15 cellular contexts compared by ENCODE assay signal in the genomic region with DNA sequence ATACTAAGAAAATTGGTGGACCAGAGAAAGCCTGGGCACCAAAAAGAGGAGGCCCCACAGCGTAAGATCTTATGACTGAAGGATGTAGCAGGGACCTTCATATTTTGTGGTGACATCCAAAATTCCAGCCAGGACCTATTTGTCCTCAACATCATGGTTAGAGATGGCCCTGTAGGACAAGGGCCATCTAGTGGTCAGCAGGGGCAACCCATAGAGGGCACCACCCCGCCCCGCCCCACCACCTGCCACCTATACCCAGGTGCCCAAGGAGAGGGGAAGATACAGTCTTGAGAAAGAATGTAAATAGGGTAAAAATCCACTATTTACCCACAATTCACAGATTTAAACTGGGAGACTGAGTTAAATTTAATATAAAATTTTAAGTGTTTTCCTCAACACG. TPM values are rescaled to one million over a fixed set of nuclear protein-coding genes. Genes with fewer than 3 reads are reported as not detected.
DNase-seq lines count a peak whose midpoint lies in the region; ATAC-seq and TF ChIP-seq lines count a peak whose summit lies in the region.
"Had no signal": no experiment of that assay in that cellular context is flagged by ENCODE, and none has a peak within 500 bp of the region (broad histone marks: within the 10 kb centered on the region; RNA-seq: fewer than 3 reads in every experiment).

No MANE protein-coding gene starts in this region.

- no peaks in the 10 kb centered on the region for H3K36me3 ChIP-seq in upper lobe of right lung

- H3K4me3 ChIP-seq in fibroblast of mammary gland (ENCODE audit: control insufficient read depth, low read depth, low read length): no peak overlapping the region
- no peak overlapping the region for H3K4me3 ChIP-seq in upper lobe of right lung

- TF ChIP-seq CTCF in fibroblast of mammary gland (conservative IDR thresholded peaks at IDR 0.05; ENCODE audit: control insufficient read depth, insufficient read depth, low read depth, low read length): peak; percentile 12
- TF ChIP-seq CTCF in upper lobe of right lung (IDR thresholded peaks at IDR 0.05): peak; percentile 28

- no peaks in the 10 kb centered on the region for H3K27me3 ChIP-seq in upper lobe of right lung

- peak; percentile 9 for DNase-seq in stimulated activated CD4-positive, alpha-beta T cell treated with anti-CD3 and anti-CD28 coated beads, Interleukin-15, amount 100 ng/mL, for 24 hours
- DNase-seq in stimulated activated CD4-positive, alpha-beta T cell treated with anti-CD3 and anti-CD28 coated beads, Interleukin-12 subunit alpha, Interleukin-12 subunit beta, amount 100 ng/mL, for 4 hours: no peak
- peak; percentile 15 for DNase-seq in NCI-H460 (ENCODE audit: extremely low read depth, low read depth)
- DNase-seq in fibroblast of mammary gland (ENCODE audit: low read depth): no peak
- no peak for DNase-seq in upper lobe of right lung
- no peak for DNase-seq in SIG-M5 treated with dmso at 0.1 percent for 504 hours (lab: John Stamatoyannopoulos, UW; ENCODE audit: unreplicated experiment)
- DNase-seq: activated naive CD4-positive, alpha-beta T cell treated with anti-CD3 and anti-CD28 coated beads, Interleukin-2, amount 10 ng/mL, durations not matched to agents 7 days and 5 days; CD4-positive, CD25-positive, alpha-beta regulatory T cell; effector CD8-positive, alpha-beta T cell; NCI-H1092 treated with DMSO at 0.1 percent for 48 hours; RPMI8226; stimulated activated CD4-positive, alpha-beta T cell treated with anti-CD3 and anti-CD28 coated beads, Interleukin-1b, Interleukin-23, amount 100 ng/mL, for 48 hours; substantia nigra had no signal

- H3K27ac ChIP-seq in upper lobe of right lung: no peak overlapping the region

- intact Hi-C loops in upper lobe of right lung (cut with DNase I): no loop called here

- peak; percentile 57 for ATAC-seq in upper lobe of right lung
- ATAC-seq in GM21390 (IDR thresholded peaks at IDR 0.05; ENCODE audit: unreplicated experiment): no peak
- ATAC-seq in GM21786 (IDR thresholded peaks at IDR 0.05; ENCODE audit: unreplicated experiment): no peak

- H3K9me3 ChIP-seq in upper lobe of right lung: no peaks in the 10 kb centered on the region

- H3K4me1 ChIP-seq in upper lobe of right lung: no peaks in the 10 kb centered on the region

RNA-seq across cellular contexts. Expression of a gene that starts 59.6 kb away (rescaled TPM):
- not detected in 2 replicates for total RNA-seq in NCI-H460 (2014; rRNA removed; shearing (Covaris generic))
- not detected in 2 replicates for polyA plus RNA-seq in NCI-H460 (2014; cell fraction: nucleus; rRNA removed)
- total RNA-seq in upper lobe of right lung: 34.6 TPM

Comparison
In these comparisons a context has a peak if more than half of its experiments do, and no peak if none do; other contexts are left out.
1. DNase-seq: peak in stimulated activated CD4-positive, alpha-beta T cell treated with anti-CD3 and anti-CD28 coated beads, Interleukin-15, amount 100 ng/mL, for 24 hours (single experiment) and NCI-H460 (single experiment); none in stimulated activated CD4-positive, alpha-beta T cell treated with anti-CD3 and anti-CD28 coated beads, Interleukin-12 subunit alpha, Interleukin-12 subunit beta, amount 100 ng/mL, for 4 hours (single experiment), fibroblast of mammary gland (single experiment), upper lobe of right lung (single experiment) and SIG-M5 treated with dmso at 0.1 percent for 504 hours (single experiment).
2. RNA of a gene that starts 59.6 kb away (total RNA-seq): 34.6 TPM in upper lobe of right lung (single experiment); not detected in NCI-H460; every median in the first group is over 10 times any median in the second.